ENCODE assay signal across 18 cellular contexts in the genomic region with DNA sequence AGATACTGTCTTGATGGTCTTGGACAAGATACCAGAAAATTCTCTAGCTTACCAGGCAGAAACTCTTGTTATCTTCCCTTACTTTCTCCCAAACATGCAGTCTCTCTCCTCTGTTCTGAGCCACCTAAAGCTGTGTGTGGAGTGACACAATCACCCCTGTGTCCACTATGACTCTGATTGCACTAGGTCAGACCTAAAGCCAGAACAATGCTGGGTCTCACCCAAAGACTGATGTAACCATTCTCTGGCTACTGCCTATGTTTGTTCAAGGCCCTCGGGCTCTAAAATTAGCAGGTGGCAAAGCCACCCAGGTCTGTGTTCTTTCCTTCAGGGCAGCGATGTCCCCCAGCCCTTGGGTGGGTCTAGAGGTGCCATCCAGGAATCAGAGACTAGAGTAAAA.
A peak's percentile ranks its signal among the peaks of the same experiment; 100 is the strongest.
DNase-seq lines count a peak whose midpoint lies in the region; ATAC-seq and TF ChIP-seq lines count a peak whose summit lies in the region.
"Had no signal": no experiment of that assay in that cellular context is flagged by ENCODE, and none has a peak within 500 bp of the region (broad histone marks: within the 10 kb centered on the region; RNA-seq: fewer than 3 reads in every experiment).

No MANE protein-coding gene starts in this region.

- H3K27ac ChIP-seq in right cardiac atrium (ENCODE audit: low read length) (no peak overlapping the region), left ventricle myocardium inferior (replicated peaks) (no peak overlapping the region)
- H3K27ac ChIP-seq: 22Rv1; A549; BLaER1 treated with 17β-estradiol and CSF1 and Interleukin-3, amounts not matched to agents 10 nM and 100 nM; C4-2B had no signal

- TF ChIP-seq CTCF in left ventricle myocardium inferior (IDR thresholded peaks at IDR 0.05; ENCODE audit: borderline replicate concordance), result no peak
- no peak for TF ChIP-seq CTCF in omental fat pad (IDR thresholded peaks at IDR 0.05)

- intact Hi-C loops in Right ventricle myocardium superior (cut with DNase I) (no loop called here), right cardiac atrium (cut with DNase I) (no loop called here), left ventricle myocardium superior (cut with micrococcal nuclease) (no loop called here), left ventricle myocardium inferior (cut with micrococcal nuclease) (no loop called here)

- H3K27me3 ChIP-seq in right cardiac atrium (ENCODE audit: control insufficient read depth, insufficient read depth), result no peaks in the 10 kb centered on the region
- H3K27me3 ChIP-seq in left ventricle myocardium inferior (ENCODE audit: low read depth), result no peaks in the 10 kb centered on the region
- H3K27me3 ChIP-seq: BLaER1 treated with 17β-estradiol and CSF1 and Interleukin-3, amounts not matched to agents 10 nM and 100 nM had no signal

- WGBS in right cardiac atrium, result 81% methylated on average over 2 of the region's 2 CpGs

- H3K4me1 ChIP-seq in right cardiac atrium (ENCODE audit: control insufficient read depth, insufficient read depth, low read length) (no peaks in the 10 kb centered on the region), left ventricle myocardium inferior (no peaks in the 10 kb centered on the region)
- H3K4me1 ChIP-seq: A549; BLaER1 treated with 17β-estradiol and CSF1 and Interleukin-3, amounts not matched to agents 10 nM and 100 nM; Caco-2 had no signal

- H3K9me3 ChIP-seq in right cardiac atrium (ENCODE audit: control insufficient read depth, low read length), result no peaks in the 10 kb centered on the region
- H3K9me3 ChIP-seq in left ventricle myocardium inferior (replicated peaks), result peaks cover 14% of the 10 kb centered on the region
- H3K9me3 ChIP-seq: A549, Caco-2 had no signal

- ATAC-seq in Right ventricle myocardium superior (ENCODE audit: poor library complexity), result peak; percentile 22
- no peak for ATAC-seq in right cardiac atrium
- peak; percentile 72 for ATAC-seq in left ventricle myocardium superior
- peak; percentile 98 for ATAC-seq in left lobe of liver
- ATAC-seq in omental fat pad (ENCODE audit: low FRiP score), result peak; percentile 37
- ATAC-seq in HG02852 (IDR thresholded peaks at IDR 0.05; ENCODE audit: unreplicated experiment), result no peak
- ATAC-seq: A549; CD8-positive, alpha-beta T cell had no signal

- H3K4me3 ChIP-seq in right cardiac atrium (ENCODE audit: low read length) (no peak overlapping the region), left ventricle myocardium inferior (no peak overlapping the region)
- H3K4me3 ChIP-seq: A549; BLaER1 treated with 17β-estradiol and CSF1 and Interleukin-3, amounts not matched to agents 10 nM and 100 nM had no signal

- DNase-seq in Right ventricle myocardium superior (no peak), right cardiac atrium (no peak), left ventricle myocardium superior (no peak), left ventricle myocardium inferior (no peak), left lobe of liver (ENCODE audit: low spot score) (peak; percentile 72), omental fat pad (ENCODE audit: low spot score) (no peak)
- DNase-seq: AML-193; Caco-2; Calu3; CD4-positive, alpha-beta T cell; CD8-positive, alpha-beta T cell; DMS79 treated with DMSO at 0.1 percent for 48 hours; GF-D8 had no signal

- H3K36me3 ChIP-seq in left ventricle myocardium inferior, result no peaks in the 10 kb centered on the region
- H3K36me3 ChIP-seq: BLaER1 treated with 17β-estradiol and CSF1 and Interleukin-3, amounts not matched to agents 10 nM and 100 nM had no signal

Comparison
In these comparisons a context has a peak if more than half of its experiments do, and no peak if none do; other contexts are left out.
1. ATAC-seq: peak in Right ventricle myocardium superior (single experiment), left ventricle myocardium superior (single experiment), left lobe of liver (single experiment) and omental fat pad (single experiment); none in right cardiac atrium (0 of 2) and HG02852 (single experiment).